23 cellular contexts compared by ENCODE assay signal in the genomic region with DNA sequence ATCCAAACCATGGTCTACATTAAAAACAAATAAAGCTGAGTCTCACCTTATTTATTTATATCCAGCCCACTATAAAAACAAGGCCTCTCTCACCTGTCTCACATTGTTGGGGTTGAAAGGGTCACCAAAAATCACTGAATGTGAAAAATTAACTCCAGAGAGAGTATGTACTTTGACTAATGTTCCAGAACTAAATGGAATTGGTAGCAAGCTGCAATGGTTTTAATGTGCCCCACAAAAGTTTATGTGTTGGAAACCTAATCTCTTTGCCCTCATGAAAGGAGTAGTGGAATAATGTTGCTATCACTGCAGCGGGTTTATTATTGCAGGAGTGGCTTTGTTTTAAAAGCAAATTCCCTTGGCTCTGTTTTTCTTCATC.
"Had no signal": no experiment of that assay in that cellular context is flagged by ENCODE, and none has a peak within 500 bp of the region (broad histone marks: within the 10 kb centered on the region; RNA-seq: fewer than 3 reads in every experiment).

No MANE protein-coding gene starts in this region.

- H3K27me3 Mint-ChIP-seq: dendritic cell treated with granulocyte-macrophage colony-stimulating factor and Interleukin-4, amounts not matched to agents 40 ng/mL and 50 ng/mL, for 4 days; effector memory CD8-positive, alpha-beta T cell; naive thymus-derived CD8-positive, alpha-beta T cell had no signal

- H3K4me3 ChIP-seq: esophagus squamous epithelium, hepatocyte, psoas muscle, suprapubic skin, tibial artery, upper lobe of right lung had no signal

- H3K4me2 ChIP-seq: hepatocyte had no signal

- H3K27ac ChIP-seq: epithelial cell of prostate, foreskin keratinocyte, neutrophil, psoas muscle, suprapubic skin, tibial artery, upper lobe of right lung had no signal

- H2AFZ ChIP-seq: hepatocyte had no signal

- H3K4me1 ChIP-seq: foreskin keratinocyte, suprapubic skin, upper lobe of right lung had no signal

- H3K27ac Mint-ChIP-seq: dendritic cell treated with granulocyte-macrophage colony-stimulating factor and Interleukin-4, amounts not matched to agents 40 ng/mL and 50 ng/mL, for 4 days; effector memory CD8-positive, alpha-beta T cell; naive thymus-derived CD8-positive, alpha-beta T cell; stimulated activated effector memory CD8-positive, alpha-beta T cell treated with anti-CD3 and anti-CD28 coated beads, Interleukin-12 subunit alpha, Interleukin-12 subunit beta, amount 100 ng/mL, for 72 hours had no signal

- H3K4me3 Mint-ChIP-seq: dendritic cell treated with granulocyte-macrophage colony-stimulating factor and Interleukin-4, amounts not matched to agents 40 ng/mL and 50 ng/mL, for 4 days; effector memory CD8-positive, alpha-beta T cell; naive thymus-derived CD8-positive, alpha-beta T cell; stimulated activated effector memory CD8-positive, alpha-beta T cell treated with anti-CD3 and anti-CD28 coated beads, Interleukin-12 subunit alpha, Interleukin-12 subunit beta, amount 100 ng/mL, for 72 hours had no signal

- FAIRE-seq: colon, small intestine had no signal

- H3K27me3 ChIP-seq: esophagus squamous epithelium, foreskin keratinocyte, hepatocyte, neutrophil, suprapubic skin, tibial artery, upper lobe of right lung had no signal

- H3K9me3 ChIP-seq: esophagus squamous epithelium, neutrophil, psoas muscle, suprapubic skin, tibial artery, upper lobe of right lung had no signal

- ATAC-seq: effector memory CD8-positive, alpha-beta T cell; foreskin keratinocyte; left colon; naive thymus-derived CD8-positive, alpha-beta T cell; psoas muscle; sciatic nerve; stimulated activated effector memory CD8-positive, alpha-beta T cell treated with anti-CD3 and anti-CD28 coated beads, Interleukin-12 subunit alpha, Interleukin-12 subunit beta, amount 100 ng/mL, for 72 hours; stimulated activated naive CD8-positive, alpha-beta T cell treated with anti-CD3 and anti-CD28 coated beads, Interleukin-15, Interleukin-2, amounts not matched to agents 100 U/mL and 50 U/mL, for 24 hours; upper lobe of right lung had no signal

- H3K36me3 ChIP-seq: esophagus squamous epithelium, neutrophil, suprapubic skin, tibial artery, upper lobe of right lung had no signal

- H3K4me1 Mint-ChIP-seq: naive thymus-derived CD8-positive, alpha-beta T cell had no signal

- DNase-seq: cerebellar nuclear complex; effector memory CD8-positive, alpha-beta T cell; esophagus squamous epithelium; foreskin keratinocyte; head of caudate nucleus; left colon; mammary epithelial cell; naive thymus-derived CD8-positive, alpha-beta T cell; psoas muscle; small intestine; stimulated activated CD4-positive, alpha-beta T cell treated with anti-CD3 and anti-CD28 coated beads, Interleukin-2, amount 100 ng/mL, for 48 hours; stimulated activated CD8-positive, alpha-beta memory T cell treated with anti-CD3 and anti-CD28 coated beads, Interleukin-4, amount 100 ng/mL, for 48 hours; stimulated activated naive CD8-positive, alpha-beta T cell treated with anti-CD3 and anti-CD28 coated beads, Interleukin-15, Interleukin-2, amounts not matched to agents 100 U/mL and 50 U/mL, for 24 hours; tibial artery; upper lobe of right lung had no signal
